Comparison of ENCODE assay signal across 10 cellular contexts in the genomic region with DNA sequence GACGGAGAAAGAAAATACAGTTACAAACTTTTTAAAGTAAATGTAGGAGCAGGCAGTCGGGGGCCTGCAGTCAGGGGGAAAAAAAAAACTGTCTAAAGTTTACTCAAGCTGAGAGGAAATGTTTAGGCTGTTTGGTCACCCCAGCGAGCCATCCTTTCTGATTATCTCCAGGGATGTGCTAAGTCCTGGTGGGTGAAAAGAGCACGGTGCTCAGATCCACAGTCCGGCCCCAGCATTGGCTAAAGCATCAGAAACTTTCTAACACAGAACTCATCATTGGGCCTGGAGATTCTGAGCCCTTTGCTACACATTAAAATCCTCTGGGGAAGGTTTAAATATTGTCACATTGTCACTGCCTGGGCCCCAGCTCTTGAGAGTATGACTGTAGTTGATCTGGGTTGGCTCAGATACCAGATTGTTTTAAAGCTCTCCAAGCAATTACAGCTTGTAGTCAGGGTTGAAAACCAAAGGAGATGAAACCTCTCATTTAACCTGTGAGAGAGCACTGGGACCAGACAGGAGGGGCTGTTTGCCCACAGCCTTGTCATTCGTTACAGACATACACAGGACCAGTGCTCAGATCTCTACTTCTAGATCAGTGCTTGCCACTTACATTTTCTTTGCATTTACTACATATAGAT.
"Had no signal": no experiment of that assay in that cellular context is flagged by ENCODE, and none has a peak within 500 bp of the region (broad histone marks: within the 10 kb centered on the region; RNA-seq: fewer than 3 reads in every experiment).

No MANE protein-coding gene starts in this region.

- H3K4me3 ChIP-seq: dorsolateral prefrontal cortex, hepatocyte had no signal

- ATAC-seq: naive thymus-derived CD8-positive, alpha-beta T cell; stimulated activated naive B cell treated with anti-CD40 and anti-IgM and Interleukin-4, amounts not matched to agents 10 μg/mL and 1 μg/mL and 100 μg/mL, for 72 hours had no signal

- H3K27ac Mint-ChIP-seq: activated naive CD4-positive, alpha-beta T cell treated with anti-CD3 and anti-CD28 coated beads, Interleukin-2, amount 50 U/mL, for 24 hours; naive thymus-derived CD8-positive, alpha-beta T cell; stimulated activated naive B cell treated with anti-CD40 and anti-IgM and Interleukin-4, amounts not matched to agents 10 μg/mL and 1 μg/mL and 100 μg/mL, for 72 hours; T-helper 1 cell treated with Interleukin-12 subunit alpha and Interleukin-12 subunit beta and Interleukin-4 antibody, amounts not matched to agents 30 μg/mL and 1 μg/mL, for 36 hours had no signal

- H3K79me2 ChIP-seq: hepatocyte had no signal

- H3K4me2 ChIP-seq: hepatocyte had no signal

- H3K4me1 Mint-ChIP-seq: activated naive CD4-positive, alpha-beta T cell treated with anti-CD3 and anti-CD28 coated beads, Interleukin-2, amount 50 U/mL, for 24 hours had no signal

- H2AFZ ChIP-seq: hepatocyte had no signal

- H3K9me3 Mint-ChIP-seq: activated naive CD4-positive, alpha-beta T cell treated with anti-CD3 and anti-CD28 coated beads, Interleukin-2, amount 50 U/mL, for 24 hours; naive thymus-derived CD8-positive, alpha-beta T cell; stimulated activated naive B cell treated with anti-CD40 and anti-IgM and Interleukin-4, amounts not matched to agents 10 μg/mL and 1 μg/mL and 100 μg/mL, for 72 hours; T-helper 1 cell treated with Interleukin-12 subunit alpha and Interleukin-12 subunit beta and Interleukin-4 antibody, amounts not matched to agents 30 μg/mL and 1 μg/mL, for 36 hours had no signal

- H3K27ac ChIP-seq: dorsolateral prefrontal cortex, hepatocyte had no signal

- H3K27me3 ChIP-seq: hepatocyte had no signal

- H3K36me3 Mint-ChIP-seq: activated naive CD4-positive, alpha-beta T cell treated with anti-CD3 and anti-CD28 coated beads, Interleukin-2, amount 50 U/mL, for 24 hours; naive thymus-derived CD8-positive, alpha-beta T cell; stimulated activated naive B cell treated with anti-CD40 and anti-IgM and Interleukin-4, amounts not matched to agents 10 μg/mL and 1 μg/mL and 100 μg/mL, for 72 hours had no signal

- H3K4me3 Mint-ChIP-seq: activated naive CD4-positive, alpha-beta T cell treated with anti-CD3 and anti-CD28 coated beads, Interleukin-2, amount 50 U/mL, for 24 hours; naive thymus-derived CD8-positive, alpha-beta T cell; stimulated activated naive B cell treated with anti-CD40 and anti-IgM and Interleukin-4, amounts not matched to agents 10 μg/mL and 1 μg/mL and 100 μg/mL, for 72 hours; T-helper 1 cell treated with Interleukin-12 subunit alpha and Interleukin-12 subunit beta and Interleukin-4 antibody, amounts not matched to agents 30 μg/mL and 1 μg/mL, for 36 hours had no signal

- DNase-seq: activated CD4-positive, CD25-positive, alpha-beta regulatory T cell treated with anti-CD3 and anti-CD28 coated beads, Interleukin-2, amount 50 U/mL, for 72 hours; activated gamma-delta T cell; dorsolateral prefrontal cortex; naive thymus-derived CD8-positive, alpha-beta T cell; occipital lobe; retina; stimulated activated naive B cell treated with anti-CD40 and anti-IgM and Interleukin-4, amounts not matched to agents 10 μg/mL and 1 μg/mL and 100 μg/mL, for 72 hours had no signal
